8 cellular contexts compared by ENCODE assay signal in genomic region chr10:132942101-132942739, GRCh38. TPM values are rescaled to one million over a fixed set of nuclear protein-coding genes. Genes with fewer than 3 reads are reported as not detected.
DNase-seq lines count a peak whose midpoint lies in the region; ATAC-seq and TF ChIP-seq lines count a peak whose summit lies in the region.

Gene CFAP46 (minus strand): TSS chr10:132942570. CDS start chr10:132942484, 86 bp downstream.

- H3K9ac ChIP-seq in iPS-20b (ENCODE audit: low read depth, low read length) (peak within 1 kb of the TSS; percentile 21; the same call in 1 of the 2 replicates), PC-3 (ENCODE audit: low read length) (no peak within 1 kb of the TSS)

- CTCF ChIA-PET in BJ (lab: Yijun Ruan, JAX) (interaction anchor here (1.2 to 2.2 kb wide), 2 partner anchors 181 to 183 kb away, joined by 3 to 12 read pairs; no protein-coding TSS in a partner anchor), PC-3 (lab: Charles Lee) (no interaction called here)

- no peaks in the 10 kb centered on the region for H3K36me3 ChIP-seq in BJ (ENCODE audit: control insufficient read depth, insufficient read depth, low read length)
- no peaks in the 10 kb centered on the region for H3K36me3 ChIP-seq in body of pancreas (replicated peaks in 1 of 2; ENCODE audit: insufficient read depth in 1 of 2, low read depth in 2 of 2)
- H3K36me3 ChIP-seq in iPS-20b (ENCODE audit: insufficient read depth, low read depth, low read length) = no peaks in the 10 kb centered on the region
- no peaks in the 10 kb centered on the region for H3K36me3 ChIP-seq in sigmoid colon
- no peaks in the 10 kb centered on the region for H3K36me3 ChIP-seq in PC-3 (ENCODE audit: low read depth, low read length)

- H3K4me2 ChIP-seq in PC-3 (ENCODE audit: low read length) = no peak within 1 kb of the TSS

- WGBS in body of pancreas, 2 donors = 2% methylated on average over 50 of the region's 68 CpGs; no CpG with 5 or more reads in 1 of the 2 donors
- WGBS in sigmoid colon, 2 donors = 3 to 6% methylated on average over 68 of the region's 68 CpGs

- H3K9me2 ChIP-seq in PC-3 (replicated peaks; ENCODE audit: low read length) = no peaks in the 10 kb centered on the region

- H3K27ac ChIP-seq in body of pancreas = no peak within 1 kb of the TSS
- H3K27ac ChIP-seq in iPS-20b (ENCODE audit: low read length) = no peak within 1 kb of the TSS
- H3K27ac ChIP-seq in sigmoid colon = no peak within 1 kb of the TSS
- no peak within 1 kb of the TSS for H3K27ac ChIP-seq in PC-3 (ENCODE audit: low read length)

- no peak for TF ChIP-seq POLR2A in body of pancreas (IDR thresholded peaks at IDR 0.05)
- no peak for TF ChIP-seq POLR2A in sigmoid colon (IDR thresholded peaks at IDR 0.05)

- no peaks in the 10 kb centered on the region for H3K9me3 ChIP-seq in body of pancreas
- no peaks in the 10 kb centered on the region for H3K9me3 ChIP-seq in iPS-20b (ENCODE audit: insufficient read depth, low read depth, low read length)
- H3K9me3 ChIP-seq in sigmoid colon = no peaks in the 10 kb centered on the region
- H3K9me3 ChIP-seq in PC-3 (ENCODE audit: low read length) = no peaks in the 10 kb centered on the region

- POLR2A ChIA-PET in BJ (lab: Charles Lee) (no interaction called here), PC-3 (lab: Charles Lee; ENCODE audit: unreplicated experiment) (no interaction called here)

- H3K4me1 ChIP-seq in body of pancreas (peaks cover 19% of the 10 kb centered on the region), iPS-20b (ENCODE audit: insufficient read depth, low read length) (no peaks in the 10 kb centered on the region), sigmoid colon (peaks cover 0 to 18% (median 14%) of the 10 kb centered on the region in 4 donors), PC-3 (ENCODE audit: insufficient read depth, low read length) (no peaks in the 10 kb centered on the region)

- no peaks in the 10 kb centered on the region for H3F3A ChIP-seq in PC-3 (ENCODE audit: low read length, unreplicated experiment)

- TF ChIP-seq CTCF in BJ (IDR thresholded peaks at IDR 0.05; ENCODE audit: insufficient read depth, low read depth, low read length) = 0 out of 2 replicates have a peak, but pooled peaks have one; percentile 7
- TF ChIP-seq CTCF in body of pancreas (IDR thresholded peaks at IDR 0.05) = peak in 1 of 7 experiments; percentile 8
- no peak for TF ChIP-seq CTCF in sigmoid colon (IDR thresholded peaks at IDR 0.05)
- TF ChIP-seq CTCF in PC-3 (conservative IDR thresholded peaks at IDR 0.05; ENCODE audit: low read depth, low read length) = no peak

- BruUV-seq in PC-3 (replicated peaks; lab: Mats Ljungman, UMichigan) = no TSS peak

- no peaks in the 10 kb centered on the region for H3K79me2 ChIP-seq in PC-3 (ENCODE audit: low read length)

- H3K4me3 ChIP-seq in BJ (ENCODE audit: low read depth, low read length) (peak within 1 kb of the TSS; percentile 55), body of pancreas (peak within 1 kb of the TSS; percentile 34 to 49), iPS-20b (ENCODE audit: low read length) (peak within 1 kb of the TSS; percentile 58), sigmoid colon (peak within 1 kb of the TSS; percentile 25 to 57 (median 49)), PC-3 (ENCODE audit: low read length) (no peak within 1 kb of the TSS)

- ATAC-seq in body of pancreas (peak; percentile 69), HG03520 (IDR thresholded peaks at IDR 0.05; ENCODE audit: unreplicated experiment) (no peak), PC-3 (no peak), HG03108 (IDR thresholded peaks at IDR 0.05; ENCODE audit: unreplicated experiment) (no peak)

- no peak for TF ChIP-seq EP300 in sigmoid colon (IDR thresholded peaks at IDR 0.05)

- DNase-seq in BJ (ENCODE audit: low read depth) (no peak), HT1080 (ENCODE audit: low read depth) (peak; percentile 14), body of pancreas (peak; percentile 56 to 78 (median 60)), sigmoid colon (no peak), PC-3 (no peak)

- intact Hi-C loops in body of pancreas (cut with DNase I) = no loop called here
- intact Hi-C loops in sigmoid colon (cut with DNase I) = loop anchor here (10.0 kb wide), 1 partner anchor 183 kb away; no protein-coding TSS in a partner anchor
- intact Hi-C loops in PC-3 (cut with micrococcal nuclease) = no loop called here

- H3K27me3 ChIP-seq in BJ (ENCODE audit: control insufficient read depth, insufficient read depth, low read length) (no peaks in the 10 kb centered on the region), body of pancreas (peaks cover 0 to 11% of the 10 kb centered on the region in 2 donors), iPS-20b (ENCODE audit: insufficient read depth, low read length) (no peaks in the 10 kb centered on the region; the same call in 1 of the 2 replicates), sigmoid colon (peaks cover 4 to 50% (median 30%) of the 10 kb centered on the region in 3 donors), PC-3 (ENCODE audit: low read length) (peaks cover 21% of the 10 kb centered on the region)

- no peak within 1 kb of the TSS for H2AFZ ChIP-seq in PC-3 (ENCODE audit: low read length)

- H4K20me1 ChIP-seq in PC-3 (ENCODE audit: low read length) = no peaks in the 10 kb centered on the region

RNA-seq across cellular contexts. Expression of gene CFAP46, which starts in this region (rescaled TPM):
- 1.8 and 2.0 TPM in 2 replicates for polyA plus RNA-seq in BJ (2011; rRNA removed)
- polyA minus RNA-seq in BJ (2011; rRNA and poly(A)+ RNA removed) = 0.15 and 0.66 TPM in 2 replicates
- total RNA-seq in HT1080 (2014; rRNA removed; shearing (Covaris generic)) = 0.35 and 0.53 TPM in 2 replicates
- polyA plus RNA-seq in HT1080 (2015; cell fraction: cytosol; rRNA removed) = 0.09 and 0.55 TPM in 2 replicates
- polyA plus RNA-seq in HT1080 (2015; cell fraction: nucleus; rRNA removed) = 0.08 and 0.54 TPM in 2 replicates
- under 1 TPM; 0.33 to 0.52 TPM for total RNA-seq in body of pancreas
- 1 to 10 TPM in 1 of 4 donors, under 1 TPM in 2, not detected in 1; 0.36 to 1.7 (median 0.41) TPM for total RNA-seq in sigmoid colon
- under 1 TPM in 1 of 3 donors, not detected in 2; 0.10 TPM for polyA plus RNA-seq in sigmoid colon
- total RNA-seq in PC-3 (2014; rRNA removed) = 0.04 TPM in 1 of 2 replicates, not detected in the other

Comparison
In these comparisons a context has a peak if more than half of its experiments do, and no peak if none do; other contexts are left out.
1. Peak in DNase-seq in HT1080; RNA of the gene not detected or under 1 TPM.
2. Peak in DNase-seq, ATAC-seq and H3K4me3 ChIP-seq in body of pancreas; RNA of the gene not detected or under 1 TPM.